Comparison of ENCODE assay signal across 1 cellular context in the genomic region with DNA sequence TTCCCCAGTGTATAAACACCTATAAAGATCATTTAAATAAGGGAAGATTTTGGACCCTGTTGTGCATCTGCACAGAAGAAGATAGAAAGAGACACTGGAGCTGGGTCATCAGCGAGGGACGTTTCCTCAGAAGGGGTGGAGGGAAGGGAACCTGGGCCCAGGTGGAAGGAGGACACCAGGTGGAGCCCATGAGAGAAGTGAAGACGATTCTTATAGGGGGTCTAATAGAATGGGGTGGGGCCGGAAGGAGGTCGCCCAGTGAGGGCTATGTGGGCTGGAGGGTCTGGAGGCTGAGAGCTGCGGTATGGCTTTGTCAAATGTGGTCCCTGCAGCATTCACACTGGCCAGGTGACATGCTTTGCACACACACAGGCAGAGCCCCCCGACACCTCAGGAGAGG.
TF ChIP-seq lines count a peak whose summit lies in the region.

No MANE protein-coding gene starts in this region.

TF ChIP-seq in WTC11, 78 proteins besides CTCF, POLR2A, EP300 and RAD21 (continued from another document):
- TF ChIP-seq, protein P1, sequence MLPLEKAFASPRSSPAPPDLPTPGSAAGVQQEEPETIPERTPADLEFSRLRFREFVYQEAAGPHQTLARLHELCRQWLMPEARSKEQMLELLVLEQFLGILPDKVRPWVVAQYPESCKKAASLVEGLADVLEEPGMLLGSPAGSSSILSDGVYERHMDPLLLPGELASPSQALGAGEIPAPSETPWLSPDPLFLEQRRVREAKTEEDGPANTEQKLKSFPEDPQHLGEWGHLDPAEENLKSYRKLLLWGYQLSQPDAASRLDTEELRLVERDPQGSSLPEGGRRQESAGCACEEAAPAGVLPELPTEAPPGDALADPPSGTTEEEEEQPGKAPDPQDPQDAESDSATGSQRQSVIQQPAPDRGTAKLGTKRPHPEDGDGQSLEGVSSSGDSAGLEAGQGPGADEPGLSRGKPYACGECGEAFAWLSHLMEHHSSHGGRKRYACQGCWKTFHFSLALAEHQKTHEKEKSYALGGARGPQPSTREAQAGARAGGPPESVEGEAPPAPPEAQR (CRISPR knock-in tag; IDR thresholded peaks at IDR 0.05) = no peak
- TF ChIP-seq, protein P2, sequence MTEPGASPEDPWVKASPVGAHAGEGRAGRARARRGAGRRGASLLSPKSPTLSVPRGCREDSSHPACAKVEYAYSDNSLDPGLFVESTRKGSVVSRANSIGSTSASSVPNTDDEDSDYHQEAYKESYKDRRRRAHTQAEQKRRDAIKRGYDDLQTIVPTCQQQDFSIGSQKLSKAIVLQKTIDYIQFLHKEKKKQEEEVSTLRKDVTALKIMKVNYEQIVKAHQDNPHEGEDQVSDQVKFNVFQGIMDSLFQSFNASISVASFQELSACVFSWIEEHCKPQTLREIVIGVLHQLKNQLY (CRISPR knock-in tag; IDR thresholded peaks at IDR 0.05) = no peak
- no peak for TF ChIP-seq CREB1 (CRISPR knock-in tag; IDR thresholded peaks at IDR 0.05)
- TF ChIP-seq, protein P3, sequence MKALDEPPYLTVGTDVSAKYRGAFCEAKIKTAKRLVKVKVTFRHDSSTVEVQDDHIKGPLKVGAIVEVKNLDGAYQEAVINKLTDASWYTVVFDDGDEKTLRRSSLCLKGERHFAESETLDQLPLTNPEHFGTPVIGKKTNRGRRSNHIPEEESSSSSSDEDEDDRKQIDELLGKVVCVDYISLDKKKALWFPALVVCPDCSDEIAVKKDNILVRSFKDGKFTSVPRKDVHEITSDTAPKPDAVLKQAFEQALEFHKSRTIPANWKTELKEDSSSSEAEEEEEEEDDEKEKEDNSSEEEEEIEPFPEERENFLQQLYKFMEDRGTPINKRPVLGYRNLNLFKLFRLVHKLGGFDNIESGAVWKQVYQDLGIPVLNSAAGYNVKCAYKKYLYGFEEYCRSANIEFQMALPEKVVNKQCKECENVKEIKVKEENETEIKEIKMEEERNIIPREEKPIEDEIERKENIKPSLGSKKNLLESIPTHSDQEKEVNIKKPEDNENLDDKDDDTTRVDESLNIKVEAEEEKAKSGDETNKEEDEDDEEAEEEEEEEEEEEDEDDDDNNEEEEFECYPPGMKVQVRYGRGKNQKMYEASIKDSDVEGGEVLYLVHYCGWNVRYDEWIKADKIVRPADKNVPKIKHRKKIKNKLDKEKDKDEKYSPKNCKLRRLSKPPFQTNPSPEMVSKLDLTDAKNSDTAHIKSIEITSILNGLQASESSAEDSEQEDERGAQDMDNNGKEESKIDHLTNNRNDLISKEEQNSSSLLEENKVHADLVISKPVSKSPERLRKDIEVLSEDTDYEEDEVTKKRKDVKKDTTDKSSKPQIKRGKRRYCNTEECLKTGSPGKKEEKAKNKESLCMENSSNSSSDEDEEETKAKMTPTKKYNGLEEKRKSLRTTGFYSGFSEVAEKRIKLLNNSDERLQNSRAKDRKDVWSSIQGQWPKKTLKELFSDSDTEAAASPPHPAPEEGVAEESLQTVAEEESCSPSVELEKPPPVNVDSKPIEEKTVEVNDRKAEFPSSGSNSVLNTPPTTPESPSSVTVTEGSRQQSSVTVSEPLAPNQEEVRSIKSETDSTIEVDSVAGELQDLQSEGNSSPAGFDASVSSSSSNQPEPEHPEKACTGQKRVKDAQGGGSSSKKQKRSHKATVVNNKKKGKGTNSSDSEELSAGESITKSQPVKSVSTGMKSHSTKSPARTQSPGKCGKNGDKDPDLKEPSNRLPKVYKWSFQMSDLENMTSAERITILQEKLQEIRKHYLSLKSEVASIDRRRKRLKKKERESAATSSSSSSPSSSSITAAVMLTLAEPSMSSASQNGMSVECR (CRISPR knock-in tag; IDR thresholded peaks at IDR 0.05; ENCODE audit: borderline replicate concordance) = no peak
- TF ChIP-seq ZNF317 (CRISPR knock-in tag; IDR thresholded peaks at IDR 0.05; ENCODE audit: borderline replicate concordance, low read depth) = no peak
- TF ChIP-seq PRRX2 (CRISPR knock-in tag; IDR thresholded peaks at IDR 0.05) = no peak
- TF ChIP-seq, protein P4, sequence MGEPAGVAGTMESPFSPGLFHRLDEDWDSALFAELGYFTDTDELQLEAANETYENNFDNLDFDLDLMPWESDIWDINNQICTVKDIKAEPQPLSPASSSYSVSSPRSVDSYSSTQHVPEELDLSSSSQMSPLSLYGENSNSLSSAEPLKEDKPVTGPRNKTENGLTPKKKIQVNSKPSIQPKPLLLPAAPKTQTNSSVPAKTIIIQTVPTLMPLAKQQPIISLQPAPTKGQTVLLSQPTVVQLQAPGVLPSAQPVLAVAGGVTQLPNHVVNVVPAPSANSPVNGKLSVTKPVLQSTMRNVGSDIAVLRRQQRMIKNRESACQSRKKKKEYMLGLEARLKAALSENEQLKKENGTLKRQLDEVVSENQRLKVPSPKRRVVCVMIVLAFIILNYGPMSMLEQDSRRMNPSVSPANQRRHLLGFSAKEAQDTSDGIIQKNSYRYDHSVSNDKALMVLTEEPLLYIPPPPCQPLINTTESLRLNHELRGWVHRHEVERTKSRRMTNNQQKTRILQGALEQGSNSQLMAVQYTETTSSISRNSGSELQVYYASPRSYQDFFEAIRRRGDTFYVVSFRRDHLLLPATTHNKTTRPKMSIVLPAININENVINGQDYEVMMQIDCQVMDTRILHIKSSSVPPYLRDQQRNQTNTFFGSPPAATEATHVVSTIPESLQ (CRISPR knock-in tag; IDR thresholded peaks at IDR 0.05) = no peak
- TF ChIP-seq, protein P5, sequence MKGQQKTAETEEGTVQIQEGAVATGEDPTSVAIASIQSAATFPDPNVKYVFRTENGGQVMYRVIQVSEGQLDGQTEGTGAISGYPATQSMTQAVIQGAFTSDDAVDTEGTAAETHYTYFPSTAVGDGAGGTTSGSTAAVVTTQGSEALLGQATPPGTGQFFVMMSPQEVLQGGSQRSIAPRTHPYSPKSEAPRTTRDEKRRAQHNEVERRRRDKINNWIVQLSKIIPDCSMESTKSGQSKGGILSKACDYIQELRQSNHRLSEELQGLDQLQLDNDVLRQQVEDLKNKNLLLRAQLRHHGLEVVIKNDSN (CRISPR knock-in tag; IDR thresholded peaks at IDR 0.05) = no peak
- no peak for TF ChIP-seq CREM (CRISPR knock-in tag; IDR thresholded peaks at IDR 0.05)
